11 cellular contexts compared by ENCODE assay signal in genomic region chr7:26167293-26167934, GRCh38. TPM values are rescaled to one million over a fixed set of nuclear protein-coding genes. Genes with fewer than 3 reads are reported as not detected.
DNase-seq lines count a peak whose midpoint lies in the region; ATAC-seq, FAIRE-seq and TF ChIP-seq lines count a peak whose summit lies in the region.
"Had no signal": no experiment of that assay in that cellular context is flagged by ENCODE, and none has a peak within 500 bp of the region (broad histone marks: within the 10 kb centered on the region; RNA-seq: fewer than 3 reads in every experiment).

No MANE protein-coding gene starts in this region.

- H3K4me3 Mint-ChIP-seq in natural killer cell treated with Interleukin-12 subunit alpha and Interleukin-12 subunit beta and Interleukin-15 and Interleukin-18, amount 100 ng/mL, for 72 hours = peak overlapping the region; percentile 73

- H3K27me3 Mint-ChIP-seq in natural killer cell treated with Interleukin-12 subunit alpha and Interleukin-12 subunit beta and Interleukin-15 and Interleukin-18, amount 100 ng/mL, for 72 hours = no peaks in the 10 kb centered on the region

- peaks cover 15 to 25% of the 10 kb centered on the region in 2 donors for H3K4me1 Mint-ChIP-seq in natural killer cell treated with Interleukin-12 subunit alpha and Interleukin-12 subunit beta and Interleukin-15 and Interleukin-18, amount 100 ng/mL, for 72 hours (ENCODE audit: low read depth in 2 of 2)

- no peaks in the 10 kb centered on the region for H3K9me3 Mint-ChIP-seq in natural killer cell treated with Interleukin-12 subunit alpha and Interleukin-12 subunit beta and Interleukin-15 and Interleukin-18, amount 100 ng/mL, for 72 hours

- DNase-seq in NK-92 treated with Interleukin-12 subunit alpha and Interleukin-12 subunit beta, amount 100 ng/mL, for 24 hours (lab: John Stamatoyannopoulos, UW) = peak; percentile 37
- DNase-seq in NK-92 (lab: John Stamatoyannopoulos, UW; ENCODE audit: unreplicated experiment) (no peak), RCC 7860 (ENCODE audit: low spot score) (no peak), NCI-H1930 (lab: John Stamatoyannopoulos, UW) (no peak), DMS79 (lab: John Stamatoyannopoulos, UW) (no peak)
- peak; percentile 73 for DNase-seq in natural killer cell treated with Interleukin-12 subunit alpha and Interleukin-12 subunit beta and Interleukin-15 and Interleukin-18, amount 100 ng/mL, for 72 hours (ENCODE audit: low spot score)
- DNase-seq: NCI-H2029 had no signal

- FAIRE-seq in RCC 7860 (lab: Jason Lieb, UNC) = peak; percentile 57
- FAIRE-seq: A549, endothelial cell of umbilical vein had no signal

- H3K27ac Mint-ChIP-seq in natural killer cell treated with Interleukin-12 subunit alpha and Interleukin-12 subunit beta and Interleukin-15 and Interleukin-18, amount 100 ng/mL, for 72 hours = peak overlapping the region; percentile 86 to 92

- ATAC-seq in HG02610 (IDR thresholded peaks at IDR 0.05; ENCODE audit: unreplicated experiment) (peak; percentile 81), SK-N-SH treated with all-trans-retinoic acid at 6 μM for 48 hours (no peak)
- peak; percentile 89 to 96 for ATAC-seq in natural killer cell treated with Interleukin-12 subunit alpha and Interleukin-12 subunit beta and Interleukin-15 and Interleukin-18, amount 100 ng/mL, for 72 hours
- ATAC-seq: A549 had no signal

- peaks cover 11% of the 10 kb centered on the region for H3K36me3 Mint-ChIP-seq in natural killer cell treated with Interleukin-12 subunit alpha and Interleukin-12 subunit beta and Interleukin-15 and Interleukin-18, amount 100 ng/mL, for 72 hours

TF ChIP-seq in SK-N-SH treated with all-trans-retinoic acid at 6 μM for 48 hours, 23 proteins besides CTCF, POLR2A, EP300 and RAD21:
- TF ChIP-seq SNAI2 (CRISPR knock-in tag; IDR thresholded peaks at IDR 0.05) (no peak), RARB (CRISPR knock-in tag; IDR thresholded peaks at IDR 0.05) (no peak), ISL1 (CRISPR knock-in tag; IDR thresholded peaks at IDR 0.05) (no peak), ARNTL (CRISPR knock-in tag; IDR thresholded peaks at IDR 0.05; ENCODE audit: borderline replicate concordance, low read depth) (no peak), TCF4 (CRISPR knock-in tag; IDR thresholded peaks at IDR 0.05; ENCODE audit: borderline replicate concordance) (no peak), CSDC2 (CRISPR knock-in tag; IDR thresholded peaks at IDR 0.05) (no peak), CSRNP3 (CRISPR knock-in tag; IDR thresholded peaks at IDR 0.05) (no peak), OSR1 (CRISPR knock-in tag; IDR thresholded peaks at IDR 0.05) (no peak), PPARA (CRISPR knock-in tag; IDR thresholded peaks at IDR 0.05; ENCODE audit: borderline replicate concordance) (no peak)
- TF ChIP-seq, protein P1, sequence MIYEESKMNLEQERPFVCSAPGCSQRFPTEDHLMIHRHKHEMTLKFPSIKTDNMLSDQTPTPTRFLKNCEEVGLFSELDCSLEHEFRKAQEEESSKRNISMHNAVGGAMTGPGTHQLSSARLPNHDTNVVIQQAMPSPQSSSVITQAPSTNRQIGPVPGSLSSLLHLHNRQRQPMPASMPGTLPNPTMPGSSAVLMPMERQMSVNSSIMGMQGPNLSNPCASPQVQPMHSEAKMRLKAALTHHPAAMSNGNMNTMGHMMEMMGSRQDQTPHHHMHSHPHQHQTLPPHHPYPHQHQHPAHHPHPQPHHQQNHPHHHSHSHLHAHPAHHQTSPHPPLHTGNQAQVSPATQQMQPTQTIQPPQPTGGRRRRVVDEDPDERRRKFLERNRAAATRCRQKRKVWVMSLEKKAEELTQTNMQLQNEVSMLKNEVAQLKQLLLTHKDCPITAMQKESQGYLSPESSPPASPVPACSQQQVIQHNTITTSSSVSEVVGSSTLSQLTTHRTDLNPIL (CRISPR knock-in tag; IDR thresholded peaks at IDR 0.05; ENCODE audit: low read depth) = no peak

RNA-seq across cellular contexts. Expression of gene NFE2L3, which starts 15.4 kb away (rescaled TPM):
- 10 to 100 TPM; 21.3 to 29.1 TPM for total RNA-seq in natural killer cell treated with Interleukin-12 subunit alpha and Interleukin-12 subunit beta and Interleukin-15 and Interleukin-18, amount 100 ng/mL, for 72 hours

RNA-seq across cellular contexts. Expression of gene HNRNPA2B1, which starts 33.1 kb away (rescaled TPM):
- total RNA-seq in natural killer cell treated with Interleukin-12 subunit alpha and Interleukin-12 subunit beta and Interleukin-15 and Interleukin-18, amount 100 ng/mL, for 72 hours = 1,000 to 10,000 TPM in 1 of 2 donors, 100 to 1,000 TPM in 1; 824 to 1,096 TPM

RNA-seq across cellular contexts. Expression of gene CBX3, which starts 34.1 kb away (rescaled TPM):
- total RNA-seq in natural killer cell treated with Interleukin-12 subunit alpha and Interleukin-12 subunit beta and Interleukin-15 and Interleukin-18, amount 100 ng/mL, for 72 hours = 100 to 1,000 TPM; 184 to 218 TPM

Comparison
In these comparisons a context has a peak if more than half of its experiments do, and no peak if none do; other contexts are left out.
1. DNase-seq: peak in NK-92 treated with Interleukin-12 subunit alpha and Interleukin-12 subunit beta, amount 100 ng/mL, for 24 hours (single experiment) and natural killer cell treated with Interleukin-12 subunit alpha and Interleukin-12 subunit beta and Interleukin-15 and Interleukin-18, amount 100 ng/mL, for 72 hours (single experiment); none in NK-92 (single experiment), RCC 7860 (single experiment), NCI-H1930 (0 of 2) and DMS79 (single experiment).